Comparison of ENCODE assay signal across 18 cellular contexts in genomic region chr11:38788591-38788990, GRCh38.
"Had no signal": no experiment of that assay in that cellular context is flagged by ENCODE, and none has a peak within 500 bp of the region (broad histone marks: within the 10 kb centered on the region; RNA-seq: fewer than 3 reads in every experiment).

No MANE protein-coding gene starts in this region.

- H3K9me3 ChIP-seq: heart right ventricle, spleen, stomach had no signal

- H3K27me3 ChIP-seq: dorsolateral prefrontal cortex, foreskin keratinocyte, heart right ventricle, spleen, stomach had no signal

- H3K4me3 ChIP-seq: dorsolateral prefrontal cortex, heart right ventricle, spleen, stomach had no signal

- H3K27ac ChIP-seq: dorsolateral prefrontal cortex, foreskin keratinocyte, heart right ventricle, spleen, stomach had no signal

- H3K4me1 Mint-ChIP-seq: natural killer cell had no signal

- H3K4me1 ChIP-seq: foreskin keratinocyte, heart right ventricle, spleen, stomach had no signal

- H3K27ac Mint-ChIP-seq: natural killer cell had no signal

- H3K9me3 Mint-ChIP-seq: natural killer cell had no signal

- H3K36me3 ChIP-seq: heart right ventricle, spleen, stomach had no signal

- H3K36me3 Mint-ChIP-seq: natural killer cell had no signal

- ATAC-seq: foreskin keratinocyte, heart right ventricle, natural killer cell, sciatic nerve had no signal

- H3K4me3 Mint-ChIP-seq: natural killer cell, neural crest cell had no signal

- DNase-seq: cortex of kidney; dorsolateral prefrontal cortex; effector CD8-positive, alpha-beta T cell; foreskin keratinocyte; heart right ventricle; hypothalamus; kidney glomerular epithelial cell; natural killer cell; posterior cingulate gyrus; spleen; stimulated activated CD4-positive, alpha-beta T cell treated with anti-CD3 and anti-CD28 coated beads, Interleukin-15, amount 100 ng/mL, for 24 hours; stimulated activated CD4-positive, alpha-beta T cell treated with anti-CD3 and anti-CD28 coated beads, Interleukin-2, amount 100 ng/mL, for 24 hours; stimulated activated CD4-positive, alpha-beta T cell treated with anti-CD3 and anti-CD28 coated beads, Interleukin-4, amount 100 ng/mL, for 4 hours; stimulated activated naive CD4-positive, alpha-beta T cell; stomach; trophoblast cell had no signal
